Comparison of ENCODE assay signal across 8 cellular contexts in genomic region chr3:42539871-42540714, GRCh38. TPM values are rescaled to one million over a fixed set of nuclear protein-coding genes. Genes with fewer than 3 reads are reported as not detected.
DNase-seq lines count a peak whose midpoint lies in the region; ATAC-seq and TF ChIP-seq lines count a peak whose summit lies in the region.

No MANE protein-coding gene starts in this region.

- H3K4me1 ChIP-seq in HEK293 (ENCODE audit: control insufficient read depth, insufficient read depth, low read length) (no peaks in the 10 kb centered on the region), iPS DF 6.9 (ENCODE audit: control insufficient read depth, insufficient read depth, low read length) (peaks cover 4% of the 10 kb centered on the region)

- CTCF ChIA-PET in HEK293 (lab: Yijun Ruan, JAX), result interaction anchor here (0.7 to 0.8 kb wide), 5 partner anchors 291 to 867 kb away, joined by 3 to 5 read pairs (median 3); no protein-coding TSS in a partner anchor

- WGBS in iPS DF 6.9 (ENCODE audit: insufficient coverage, insufficient read length), result no CpG with 5 or more reads among the region's 14 CpGs

- H3K27me3 ChIP-seq in iPS DF 6.9 (ENCODE audit: control insufficient read depth, insufficient read depth, low read length), result no peaks in the 10 kb centered on the region

- H3K27me3 Mint-ChIP-seq in activated naive CD8-positive, alpha-beta T cell treated with anti-CD3 and anti-CD28 coated beads, Interleukin-2, amount 50 U/mL, for 24 hours, result no peaks in the 10 kb centered on the region

- H3K27ac Mint-ChIP-seq in activated naive CD8-positive, alpha-beta T cell treated with anti-CD3 and anti-CD28 coated beads, Interleukin-2, amount 50 U/mL, for 24 hours, result no peak overlapping the region

- ATAC-seq in activated naive CD8-positive, alpha-beta T cell treated with anti-CD3 and anti-CD28 coated beads, Interleukin-2, amount 50 U/mL, for 24 hours, result peak; percentile 56
- no peak for ATAC-seq in HG02938 (IDR thresholded peaks at IDR 0.05; ENCODE audit: unreplicated experiment)

- H3K27ac ChIP-seq in HEK293 (ENCODE audit: extremely low read depth, low read depth, low read length) (no peak overlapping the region), iPS DF 6.9 (ENCODE audit: low read length) (no peak overlapping the region)

- DNase-seq in COR-L47 (lab: John Stamatoyannopoulos, UW) (peak; percentile 1), SK-N-DZ (ENCODE audit: low spot score) (peak; percentile 12), iPS DF 6.9 (ENCODE audit: low read depth, low spot score) (peak; percentile 87), DMS153 (lab: John Stamatoyannopoulos, UW) (no peak)
- peak; percentile 72 for DNase-seq in activated naive CD8-positive, alpha-beta T cell treated with anti-CD3 and anti-CD28 coated beads, Interleukin-2, amount 50 U/mL, for 24 hours
- DNase-seq in stimulated activated CD4-positive, alpha-beta T cell treated with anti-CD3 and anti-CD28 coated beads, Interleukin-1b, Interleukin-23, amount 100 ng/mL, for 4 hours (ENCODE audit: low read depth in 2 of 2), result peak; percentile 46 to 53

- no peaks in the 10 kb centered on the region for H3K9me3 Mint-ChIP-seq in activated naive CD8-positive, alpha-beta T cell treated with anti-CD3 and anti-CD28 coated beads, Interleukin-2, amount 50 U/mL, for 24 hours

- POLR2A ChIA-PET in HEK293 (lab: Yijun Ruan, JAX), result no interaction called here

- no peaks in the 10 kb centered on the region for H3K36me3 Mint-ChIP-seq in activated naive CD8-positive, alpha-beta T cell treated with anti-CD3 and anti-CD28 coated beads, Interleukin-2, amount 50 U/mL, for 24 hours (ENCODE audit: low read depth)

- H3K4me1 Mint-ChIP-seq in activated naive CD8-positive, alpha-beta T cell treated with anti-CD3 and anti-CD28 coated beads, Interleukin-2, amount 50 U/mL, for 24 hours, result no peaks in the 10 kb centered on the region

- H3K4me3 ChIP-seq in HEK293 (ENCODE audit: low read depth, low read length), result no peak overlapping the region
- no peak overlapping the region for H3K4me3 ChIP-seq in iPS DF 6.9 (ENCODE audit: low read length)

- H3K4me3 Mint-ChIP-seq in activated naive CD8-positive, alpha-beta T cell treated with anti-CD3 and anti-CD28 coated beads, Interleukin-2, amount 50 U/mL, for 24 hours, result no peak overlapping the region

- H3K9me3 ChIP-seq in HEK293 (ENCODE audit: control insufficient read depth, insufficient read depth, low read depth, low read length) (no peaks in the 10 kb centered on the region), iPS DF 6.9 (ENCODE audit: control insufficient read depth, insufficient read depth, low read length) (no peaks in the 10 kb centered on the region)

- no peaks in the 10 kb centered on the region for H3K36me3 ChIP-seq in HEK293 (ENCODE audit: control insufficient read depth in 2 of 2, insufficient read depth in 1 of 2, low read length in 2 of 2)
- H3K36me3 ChIP-seq in iPS DF 6.9 (ENCODE audit: control insufficient read depth, insufficient read depth, low read length), result no peaks in the 10 kb centered on the region

- TF ChIP-seq CTCF in HEK293 (tag by site-specific recombination; IDR thresholded peaks at IDR 0.05), result peak; percentile 53; the same call in 1 of the 2 replicates

TF ChIP-seq in HEK293, 187 proteins besides CTCF, POLR2A, EP300 and RAD21:
- TF ChIP-seq ZNF280C (tag by site-specific recombination; IDR thresholded peaks at IDR 0.05) (no peak), KLF9 (tag by site-specific recombination; IDR thresholded peaks at IDR 0.05; ENCODE audit: low read depth) (peak; percentile 51; the same call in 1 of the 2 replicates), ZNF654 (tag by site-specific recombination; IDR thresholded peaks at IDR 0.05; ENCODE audit: low read depth) (peak; percentile 11; the same call in 1 of the 2 replicates), ZNF239 (tag by site-specific recombination; IDR thresholded peaks at IDR 0.05) (no peak), ZNF423 (tag by site-specific recombination; IDR thresholded peaks at IDR 0.05) (no peak), ZFP37 (tag by site-specific recombination; IDR thresholded peaks at IDR 0.05) (no peak)

RNA-seq across cellular contexts. Expression of gene VIPR1, which starts 37.6 kb away (rescaled TPM):
- polyA plus RNA-seq in SK-N-DZ (2014; cell fraction: cytosol; rRNA removed), result 0.15 TPM in 1 of 2 replicates, not detected in the other
- 0.19 and 1.4 TPM in 2 replicates for polyA plus RNA-seq in SK-N-DZ (2014; cell fraction: nucleus; rRNA removed)

RNA-seq across cellular contexts. Expression of gene SEC22C, which starts 41.7 kb away (rescaled TPM):
- polyA plus RNA-seq in SK-N-DZ (2014; cell fraction: cytosol; rRNA removed), result 41.0 and 48.4 TPM in 2 replicates
- polyA plus RNA-seq in SK-N-DZ (2014; cell fraction: nucleus; rRNA removed), result 26.8 and 32.7 TPM in 2 replicates

RNA-seq across cellular contexts. Expression of gene SS18L2, which starts 50.6 kb away (rescaled TPM):
- 38.6 and 38.8 TPM in 2 replicates for polyA plus RNA-seq in SK-N-DZ (2014; cell fraction: cytosol; rRNA removed)
- 25.7 and 37.1 TPM in 2 replicates for polyA plus RNA-seq in SK-N-DZ (2014; cell fraction: nucleus; rRNA removed)
